In the genomic region with DNA sequence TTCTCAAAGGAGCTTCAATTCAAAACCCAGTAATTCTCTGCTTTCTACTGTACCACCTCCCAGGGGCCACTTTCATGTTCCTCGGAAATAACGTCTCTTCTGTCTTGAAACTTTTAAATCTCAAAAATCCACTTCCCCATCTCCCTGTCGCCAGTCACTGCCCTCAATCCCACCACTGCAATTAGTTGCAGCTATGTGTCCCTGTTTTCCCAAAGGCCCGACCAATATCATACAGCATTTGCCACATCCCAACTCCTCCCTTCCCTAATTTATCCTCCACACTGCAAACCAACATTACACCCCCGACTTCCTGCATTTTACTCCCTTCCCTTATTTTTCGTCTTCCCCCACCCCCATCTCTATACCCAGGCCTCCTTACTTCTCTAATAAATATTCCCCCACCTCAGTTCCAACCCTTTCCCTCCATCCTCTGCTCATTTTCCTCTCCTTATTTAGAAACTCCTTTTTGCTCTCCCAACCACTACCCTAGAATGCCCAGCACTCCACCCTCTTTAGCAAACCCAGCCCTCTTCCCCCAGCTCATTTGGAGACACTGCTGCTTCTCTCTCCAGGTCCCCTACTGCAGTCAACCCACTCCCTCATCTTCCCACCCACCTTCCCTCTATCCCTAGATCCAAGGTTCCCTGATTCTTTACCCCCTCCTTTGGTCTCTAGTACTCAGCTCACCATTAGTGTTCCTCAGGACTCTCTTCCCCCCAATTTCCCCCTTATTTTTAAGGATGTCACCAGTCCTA, we compare ENCODE assay signal across 8 cellular contexts. TPM values are rescaled to one million over a fixed set of nuclear protein-coding genes. Genes with fewer than 3 reads are reported as not detected.
DNase-seq lines count a peak whose midpoint lies in the region; ATAC-seq and TF ChIP-seq lines count a peak whose summit lies in the region.

No MANE protein-coding gene starts in this region.

- no peak for ATAC-seq in activated T-helper 17 cell treated with anti-CD3 and anti-CD28 coated beads, Interleukin-2, amount 50 U/mL, for 72 hours (replicated peaks)
- no peak for ATAC-seq in GM21717 (IDR thresholded peaks at IDR 0.05; ENCODE audit: unreplicated experiment)

- TF ChIP-seq CTCF in DOHH2 (IDR thresholded peaks at IDR 0.05; ENCODE audit: low read depth, low read length, poor library complexity, severe bottlenecking), result no peak
- TF ChIP-seq CTCF in osteocyte (IDR thresholded peaks at IDR 0.05), result no peak

- no peaks in the 10 kb centered on the region for H3K27me3 Mint-ChIP-seq in activated T-helper 17 cell treated with anti-CD3 and anti-CD28 coated beads, Interleukin-2, amount 50 U/mL, for 72 hours
- no peaks in the 10 kb centered on the region for H3K27me3 Mint-ChIP-seq in osteocyte (ENCODE audit: unreplicated experiment)

- H3K4me3 ChIP-seq in DOHH2 (ENCODE audit: low read length) (peak overlapping the region; percentile 77), Karpas-422 (ENCODE audit: low read length) (peak overlapping the region; percentile 86)

- no peaks in the 10 kb centered on the region for H3F3A ChIP-seq in DOHH2 (ENCODE audit: control insufficient read depth, insufficient read depth)

- peak overlapping the region; percentile 83 for H3K9ac ChIP-seq in Karpas-422 (ENCODE audit: low read length)

- H3K4me1 ChIP-seq in DOHH2 (ENCODE audit: control insufficient read depth, low read length) (peaks cover 49% of the 10 kb centered on the region), Karpas-422 (ENCODE audit: low read length) (peaks cover 57% of the 10 kb centered on the region)

- peaks cover 38% of the 10 kb centered on the region for H4K20me1 ChIP-seq in DOHH2 (ENCODE audit: control insufficient read depth, insufficient read depth, low read depth, low read length)
- H4K20me1 ChIP-seq in Karpas-422 (ENCODE audit: insufficient read depth, low read depth, low read length), result peaks cover 44% of the 10 kb centered on the region

- no peaks in the 10 kb centered on the region for H3K9me3 Mint-ChIP-seq in activated T-helper 17 cell treated with anti-CD3 and anti-CD28 coated beads, Interleukin-2, amount 50 U/mL, for 72 hours
- no peaks in the 10 kb centered on the region for H3K9me3 Mint-ChIP-seq in osteocyte (ENCODE audit: unreplicated experiment)

- H3K27ac Mint-ChIP-seq in activated T-helper 17 cell treated with anti-CD3 and anti-CD28 coated beads, Interleukin-2, amount 50 U/mL, for 72 hours, result peak overlapping the region; percentile 87
- H3K27ac Mint-ChIP-seq in osteocyte (ENCODE audit: unreplicated experiment), result peak overlapping the region; percentile 81

- H3K9me2 ChIP-seq in DOHH2 (replicated peaks; ENCODE audit: control insufficient read depth, low read length) (no peaks in the 10 kb centered on the region), Karpas-422 (replicated peaks; ENCODE audit: insufficient read depth, low read length) (no peaks in the 10 kb centered on the region)

- peaks cover 58% of the 10 kb centered on the region for H3K79me2 ChIP-seq in DOHH2 (ENCODE audit: control insufficient read depth, low read length)
- H3K79me2 ChIP-seq in Karpas-422 (ENCODE audit: low read length), result peaks cover 56% of the 10 kb centered on the region

- H3K9me3 ChIP-seq in DOHH2 (ENCODE audit: control insufficient read depth, insufficient read depth, low read length), result no peaks in the 10 kb centered on the region
- H3K9me3 ChIP-seq in Karpas-422 (ENCODE audit: low read length), result no peaks in the 10 kb centered on the region

- H3K36me3 ChIP-seq in DOHH2 (ENCODE audit: control insufficient read depth, low read length) (no peaks in the 10 kb centered on the region), Karpas-422 (ENCODE audit: insufficient read depth, low read length) (no peaks in the 10 kb centered on the region)

- peaks cover 44% of the 10 kb centered on the region for H3K4me1 Mint-ChIP-seq in activated T-helper 17 cell treated with anti-CD3 and anti-CD28 coated beads, Interleukin-2, amount 50 U/mL, for 72 hours
- peaks cover 83% of the 10 kb centered on the region for H3K4me1 Mint-ChIP-seq in osteocyte (ENCODE audit: unreplicated experiment)

- H2AFZ ChIP-seq in Karpas-422 (ENCODE audit: low read length), result no peak overlapping the region

- peak overlapping the region; percentile 80 for H3K4me2 ChIP-seq in DOHH2 (ENCODE audit: low read length)
- H3K4me2 ChIP-seq in Karpas-422 (ENCODE audit: low read depth, low read length, poor library complexity, severe bottlenecking), result peak overlapping the region; percentile 80

- peaks cover 10% of the 10 kb centered on the region for H3K36me3 Mint-ChIP-seq in activated T-helper 17 cell treated with anti-CD3 and anti-CD28 coated beads, Interleukin-2, amount 50 U/mL, for 72 hours (ENCODE audit: low read depth)
- H3K36me3 Mint-ChIP-seq in osteocyte (ENCODE audit: unreplicated experiment), result no peaks in the 10 kb centered on the region

- peak; percentile 61 for DNase-seq in Karpas-422
- peak; percentile 58 for DNase-seq in glomerular visceral epithelial cell (ENCODE audit: extremely low spot score)
- no peak for DNase-seq in osteocyte (ENCODE audit: extremely low spot score, unreplicated experiment)
- DNase-seq in T-helper 9 cell, result no peak
- no peak for DNase-seq in GF-D8 (lab: John Stamatoyannopoulos, UW)

- H3K27me3 ChIP-seq in DOHH2 (ENCODE audit: control insufficient read depth, low read length) (no peaks in the 10 kb centered on the region), Karpas-422 (ENCODE audit: low read length) (no peaks in the 10 kb centered on the region)

- peak overlapping the region; percentile 93 for H3K4me3 Mint-ChIP-seq in activated T-helper 17 cell treated with anti-CD3 and anti-CD28 coated beads, Interleukin-2, amount 50 U/mL, for 72 hours
- H3K4me3 Mint-ChIP-seq in osteocyte (ENCODE audit: unreplicated experiment), result peak overlapping the region; percentile 79

- H3K27ac ChIP-seq in DOHH2 (ENCODE audit: low read depth, low read length), result no peak overlapping the region
- H3K27ac ChIP-seq in Karpas-422 (ENCODE audit: low read length), result no peak overlapping the region

RNA-seq across cellular contexts. Expression of gene NPTN, which starts 1.1 kb away (rescaled TPM):
- total RNA-seq in Karpas-422 (2014; rRNA removed; shearing (Covaris generic); ENCODE audit: low replicate concordance), result 40.4 and 53.6 TPM in 2 replicates
- 10 to 100 TPM; 59.5 to 66.1 TPM for total RNA-seq in activated T-helper 17 cell treated with anti-CD3 and anti-CD28 coated beads, Interleukin-2, amount 50 U/mL, for 72 hours
- 192 and 194 TPM in 2 replicates for total RNA-seq in osteocyte

RNA-seq across cellular contexts. Expression of gene CD276, which starts 52.1 kb away (rescaled TPM):
- not detected in 2 replicates for total RNA-seq in Karpas-422 (2014; rRNA removed; shearing (Covaris generic); ENCODE audit: low replicate concordance)
- total RNA-seq in activated T-helper 17 cell treated with anti-CD3 and anti-CD28 coated beads, Interleukin-2, amount 50 U/mL, for 72 hours, result 1 to 10 TPM in 1 of 2 donors, under 1 TPM in 1; 0.95 to 2.6 TPM
- 147 and 153 TPM in 2 replicates for total RNA-seq in osteocyte

Comparison
In these comparisons a context has a peak if more than half of its experiments do, and no peak if none do; other contexts are left out.
1. DNase-seq: peak in Karpas-422 (single experiment) and glomerular visceral epithelial cell (single experiment); none in osteocyte (single experiment), T-helper 9 cell (single experiment) and GF-D8 (single experiment).
2. RNA of gene CD276, which starts 52.1 kb away (total RNA-seq): 147 to 153 TPM in osteocyte; 0.95 to 2.6 TPM in activated T-helper 17 cell treated with anti-CD3 and anti-CD28 coated beads, Interleukin-2, amount 50 U/mL, for 72 hours and not detected in Karpas-422; every median in the first group is over 10 times any median in the second.